18 cellular contexts compared by ENCODE assay signal in the genomic region with DNA sequence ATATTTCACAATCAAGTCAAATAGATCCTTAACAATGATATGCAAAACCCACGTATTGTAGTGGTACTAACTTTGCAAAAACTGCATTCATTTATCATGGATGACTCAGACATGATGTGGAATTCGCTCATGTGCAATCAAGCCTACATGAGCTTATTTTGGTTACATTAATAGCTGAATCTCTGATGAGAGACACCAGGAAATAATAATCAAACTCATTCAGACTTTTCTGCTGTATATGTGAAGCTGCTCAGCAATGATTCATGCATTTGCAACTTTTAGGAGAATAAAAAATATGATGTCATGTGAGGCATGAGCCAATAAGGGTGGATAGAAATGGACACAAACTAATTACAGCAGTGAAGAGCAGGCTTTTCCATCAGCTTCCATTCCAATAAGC.
DNase-seq lines count a peak whose midpoint lies in the region; ATAC-seq and FAIRE-seq lines count a peak whose summit lies in the region.
"Had no signal": no experiment of that assay in that cellular context is flagged by ENCODE, and none has a peak within 500 bp of the region (broad histone marks: within the 10 kb centered on the region; RNA-seq: fewer than 3 reads in every experiment).

No MANE protein-coding gene starts in this region.

- FAIRE-seq in RCC 7860 (lab: Jason Lieb, UNC): peak; percentile 67
- FAIRE-seq: GM12892 had no signal

- peaks cover 13% of the 10 kb centered on the region for H3K27me3 Mint-ChIP-seq in activated CD8-positive, alpha-beta memory T cell treated with anti-CD3 and anti-CD28 coated beads, Interleukin-2, amount 10 ng/mL, durations not matched to agents 7 days and 5 days

- H3K9me3 Mint-ChIP-seq in activated CD8-positive, alpha-beta memory T cell treated with anti-CD3 and anti-CD28 coated beads, Interleukin-2, amount 10 ng/mL, durations not matched to agents 7 days and 5 days (ENCODE audit: low read depth): no peaks in the 10 kb centered on the region
- H3K9me3 Mint-ChIP-seq: activated naive CD4-positive, alpha-beta T cell treated with anti-CD3 and anti-CD28 coated beads for 36 hours had no signal

- H3K4me1 Mint-ChIP-seq in activated CD8-positive, alpha-beta memory T cell treated with anti-CD3 and anti-CD28 coated beads, Interleukin-2, amount 10 ng/mL, durations not matched to agents 7 days and 5 days: no peaks in the 10 kb centered on the region
- H3K4me1 Mint-ChIP-seq: CD4-positive, alpha-beta memory T cell; T-helper 17 cell had no signal

- ATAC-seq in esophagus mucosa (peak; percentile 67), GM21526 (IDR thresholded peaks at IDR 0.05; ENCODE audit: low FRiP score, unreplicated experiment) (no peak), HG03025 (IDR thresholded peaks at IDR 0.05; ENCODE audit: low FRiP score, unreplicated experiment) (no peak)
- ATAC-seq in activated CD8-positive, alpha-beta memory T cell treated with anti-CD3 and anti-CD28 coated beads, Interleukin-2, amount 10 ng/mL, durations not matched to agents 7 days and 5 days: no peak
- ATAC-seq: T-helper 17 cell had no signal

- H3K4me3 Mint-ChIP-seq in activated CD8-positive, alpha-beta memory T cell treated with anti-CD3 and anti-CD28 coated beads, Interleukin-2, amount 10 ng/mL, durations not matched to agents 7 days and 5 days: no peak overlapping the region
- H3K4me3 Mint-ChIP-seq: activated naive CD4-positive, alpha-beta T cell treated with anti-CD3 and anti-CD28 coated beads for 36 hours; CD4-positive, alpha-beta memory T cell; T-helper 17 cell had no signal

- no peaks in the 10 kb centered on the region for H3K36me3 Mint-ChIP-seq in activated CD8-positive, alpha-beta memory T cell treated with anti-CD3 and anti-CD28 coated beads, Interleukin-2, amount 10 ng/mL, durations not matched to agents 7 days and 5 days
- H3K36me3 Mint-ChIP-seq: CD4-positive, alpha-beta memory T cell had no signal

- CTCF ChIA-PET in activated CD8-positive, alpha-beta memory T cell treated with anti-CD3 and anti-CD28 coated beads, Interleukin-2, amount 10 ng/mL, durations not matched to agents 7 days and 5 days (lab: Charles Lee): no interaction called here

- H3K27ac Mint-ChIP-seq in activated CD8-positive, alpha-beta memory T cell treated with anti-CD3 and anti-CD28 coated beads, Interleukin-2, amount 10 ng/mL, durations not matched to agents 7 days and 5 days: no peak overlapping the region
- H3K27ac Mint-ChIP-seq: activated naive CD4-positive, alpha-beta T cell treated with anti-CD3 and anti-CD28 coated beads for 36 hours; CD4-positive, alpha-beta memory T cell; T-helper 17 cell had no signal

- DNase-seq in COLO829 (ENCODE audit: low spot score): peak; percentile 6
- DNase-seq in RCC 7860 (ENCODE audit: low spot score): peak; percentile 36
- DNase-seq in non-pigmented ciliary epithelial cell (ENCODE audit: low read depth): peak; percentile 45
- no peak for DNase-seq in activated CD8-positive, alpha-beta memory T cell treated with anti-CD3 and anti-CD28 coated beads, Interleukin-2, amount 10 ng/mL, durations not matched to agents 7 days and 5 days
- no peak for DNase-seq in NCI-H2081 treated with DMSO at 0.1 percent for 48 hours (lab: John Stamatoyannopoulos, UW)
- DNase-seq: activated CD4-positive, alpha-beta T cell treated with anti-CD3 and anti-CD28 coated beads for 4 hours; activated naive CD4-positive, alpha-beta T cell treated with anti-CD3 and anti-CD28 coated beads for 36 hours; CD4-positive, alpha-beta memory T cell; effector CD4-positive, alpha-beta T cell; NCI-H226; SHP77; sigmoid colon; stimulated activated CD4-positive, alpha-beta T cell treated with anti-CD3 and anti-CD28 coated beads, Interleukin-4, amount 100 ng/mL, for 24 hours; T-helper 17 cell had no signal

Comparison
In these comparisons a context has a peak if more than half of its experiments do, and no peak if none do; other contexts are left out.
1. DNase-seq: peak in COLO829 (single experiment), RCC 7860 (single experiment) and non-pigmented ciliary epithelial cell (single experiment); none in activated CD8-positive, alpha-beta memory T cell treated with anti-CD3 and anti-CD28 coated beads, Interleukin-2, amount 10 ng/mL, durations not matched to agents 7 days and 5 days (single experiment) and NCI-H2081 treated with DMSO at 0.1 percent for 48 hours (single experiment).